Comparison of ENCODE assay signal across 8 cellular contexts in the genomic region with DNA sequence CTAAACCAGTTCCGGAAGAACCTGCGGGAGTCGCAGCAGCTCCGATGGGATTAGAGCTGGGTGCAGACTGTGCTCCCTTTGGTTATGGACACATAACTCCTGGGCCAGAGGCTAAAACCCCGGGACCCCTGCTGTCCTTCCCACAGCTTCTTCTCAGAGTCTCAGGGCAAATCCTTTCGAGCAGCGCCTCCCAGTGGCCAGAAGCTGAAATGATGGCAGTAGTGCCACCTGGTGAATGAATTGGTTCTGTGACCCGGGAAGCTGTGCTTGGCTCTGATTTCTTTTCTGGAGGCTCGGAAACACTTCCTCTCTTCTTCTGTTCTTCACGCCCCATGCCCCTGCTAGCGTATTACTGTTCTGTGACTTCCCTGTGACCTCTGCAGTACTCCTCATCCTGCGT. TPM values are rescaled to one million over a fixed set of nuclear protein-coding genes. Genes with fewer than 3 reads are reported as not detected.
DNase-seq lines count a peak whose midpoint lies in the region; ATAC-seq lines count a peak whose summit lies in the region.
"Not testable (repeated sequence)": the region's sequence is repeated elsewhere in the genome, so short reads cannot be mapped to it uniquely, and the experiment has no call there.

No MANE protein-coding gene starts in this region.

- H3K9me3 ChIP-seq in CD4-positive, alpha-beta memory T cell (ENCODE audit: control insufficient read depth in 1 of 2, low read length in 2 of 2); neuronal stem cell (replicated peaks in 1 of 2; ENCODE audit: control insufficient read depth in 2 of 2, insufficient read depth in 1 of 2, low read depth in 1 of 2, low read length in 2 of 2): not testable (repeated sequence)

- H2AK5ac ChIP-seq in neuronal stem cell (ENCODE audit: low read depth, low read length) = not testable (repeated sequence)

- DNase-seq in CD4-positive, alpha-beta memory T cell = peak; percentile 69 to 75 (median 72)
- DNase-seq in HUDEP-2 (lab: John Stamatoyannopoulos, UW; ENCODE audit: unreplicated experiment in 76 of 76) (peak in 65 of 76 experiments; percentile 1 to 78 (median 52)), NCI-H748 treated with DMSO at 0.1 percent for 48 hours (lab: John Stamatoyannopoulos, UW) (peak; percentile 45), astrocyte of the hippocampus (ENCODE audit: low read depth, low spot score) (peak; percentile 78), Right ventricle myocardium superior (peak; percentile 84), neuronal stem cell (ENCODE audit: low spot score) (peak; percentile 73)
- DNase-seq in activated CD4-positive, alpha-beta T cell treated with anti-CD3 and anti-CD28 coated beads for 1 hour = peak; percentile 65
- DNase-seq in stimulated activated CD8-positive, alpha-beta memory T cell treated with anti-CD3 and anti-CD28 coated beads, Interleukin-4, amount 100 ng/mL, for 48 hours = peak; percentile 90

- CTCF ChIA-PET in CD4-positive, alpha-beta memory T cell (lab: Charles Lee; ENCODE audit: partially characterized antibody) = interaction anchor here (0.8 to 5.1 kb wide), 13 partner anchors 9 to 318 kb away, joined by 3 to 57 read pairs (median 5); partner anchors contain the start of gene ZNF195

- not testable (repeated sequence) for H3K14ac ChIP-seq in neuronal stem cell (ENCODE audit: low read length)

- not testable (repeated sequence) for H3K27me3 ChIP-seq in CD4-positive, alpha-beta memory T cell (ENCODE audit: insufficient read depth, low read length); neuronal stem cell (ENCODE audit: control insufficient read depth in 3 of 3, insufficient read depth in 3 of 3, low read depth in 1 of 3, low read length in 3 of 3)

- POLR2A ChIA-PET in CD4-positive, alpha-beta memory T cell (lab: Charles Lee; ENCODE audit: partially characterized antibody) = not testable (repeated sequence)

- not testable (repeated sequence) for H3K4me3 ChIP-seq in CD4-positive, alpha-beta memory T cell (ENCODE audit: low read length in 2 of 2); neuronal stem cell (ENCODE audit: low read length in 2 of 2)

- not testable (repeated sequence) for H3K4me1 Mint-ChIP-seq in CD4-positive, alpha-beta memory T cell

- H2BK15ac ChIP-seq in neuronal stem cell (ENCODE audit: low read length) = not testable (repeated sequence)

- not testable (repeated sequence) for H3K4me1 ChIP-seq in CD4-positive, alpha-beta memory T cell (ENCODE audit: insufficient read depth, low read length); neuronal stem cell (ENCODE audit: control insufficient read depth in 2 of 2, insufficient read depth in 1 of 2, low read depth in 1 of 2, low read length in 2 of 2)

- not testable (repeated sequence) for H3K27ac Mint-ChIP-seq in CD4-positive, alpha-beta memory T cell

- no CpG with 5 or more reads among the region's 12 CpGs for WGBS in neuronal stem cell (ENCODE audit: extremely low coverage in 2 of 2, insufficient read length in 2 of 2, insufficient replicate concordance in 1 of 2), 2 donors

- H2BK120ac ChIP-seq in neuronal stem cell (ENCODE audit: low read depth, low read length) = not testable (repeated sequence)

- intact Hi-C loops in CD4-positive, alpha-beta memory T cell (cut with micrococcal nuclease) = not testable (repeated sequence)
- intact Hi-C loops in Right ventricle myocardium superior (cut with DNase I) = loop anchor here (5.0 kb wide), 1 partner anchor 66 kb away; no protein-coding TSS in a partner anchor

- not testable (repeated sequence) for H3K23ac ChIP-seq in neuronal stem cell (ENCODE audit: low read depth, low read length, poor library complexity)

- not testable (repeated sequence) for H4K8ac ChIP-seq in neuronal stem cell (ENCODE audit: low read depth, low read length)

- not testable (repeated sequence) for ATAC-seq in Right ventricle myocardium superior (ENCODE audit: poor library complexity)

- not testable (repeated sequence) for H3K9ac ChIP-seq in neuronal stem cell (ENCODE audit: low read depth, low read length, poor library complexity)

- not testable (repeated sequence) for H3K9me3 Mint-ChIP-seq in CD4-positive, alpha-beta memory T cell

- not testable (repeated sequence) for H3K18ac ChIP-seq in neuronal stem cell (ENCODE audit: low read length)

- not testable (repeated sequence) for H3K79me1 ChIP-seq in neuronal stem cell (ENCODE audit: low read depth, low read length)

- not testable (repeated sequence) for H2BK5ac ChIP-seq in neuronal stem cell (ENCODE audit: low read length)

- not testable (repeated sequence) for H3K27me3 Mint-ChIP-seq in CD4-positive, alpha-beta memory T cell

- not testable (repeated sequence) for H4K91ac ChIP-seq in neuronal stem cell (ENCODE audit: low read depth, low read length, poor library complexity)

- H3K4me3 Mint-ChIP-seq in CD4-positive, alpha-beta memory T cell = peak overlapping the region in 1 of 8 donors; percentile 11

- not testable (repeated sequence) for H3K36me3 ChIP-seq in CD4-positive, alpha-beta memory T cell (ENCODE audit: insufficient read depth, low read length); neuronal stem cell (replicated peaks in 1 of 2; ENCODE audit: control insufficient read depth in 2 of 2, insufficient read depth in 2 of 2, low read length in 2 of 2)

- not testable (repeated sequence) for H3K27ac ChIP-seq in CD4-positive, alpha-beta memory T cell (ENCODE audit: low read depth, low read length); neuronal stem cell (replicated peaks; ENCODE audit: low read length)

- not testable (repeated sequence) for H3K4me2 ChIP-seq in neuronal stem cell (ENCODE audit: insufficient read depth, low read length, poor library complexity, severe bottlenecking)

- H3K36me3 Mint-ChIP-seq in CD4-positive, alpha-beta memory T cell = not testable (repeated sequence)

- H2AFZ ChIP-seq in neuronal stem cell (ENCODE audit: low read length) = not testable (repeated sequence)

- H3K4ac ChIP-seq in neuronal stem cell (ENCODE audit: low read length) = not testable (repeated sequence)

- H2BK12ac ChIP-seq in neuronal stem cell (ENCODE audit: low read length) = not testable (repeated sequence)

RNA-seq across cellular contexts. Expression of gene ZNF195, which starts 29.8 kb away (rescaled TPM):
- total RNA-seq in CD4-positive, alpha-beta memory T cell = 10 to 100 TPM; 35.8 to 37.1 TPM
- 10 to 100 TPM; 22.4 to 26.8 TPM for polyA plus RNA-seq in CD4-positive, alpha-beta memory T cell
- total RNA-seq in Right ventricle myocardium superior = 8.7 TPM
- 31.7 TPM for polyA plus RNA-seq in neuronal stem cell (2013, experiment 1 of 2)
- 33.2 TPM for polyA plus RNA-seq in neuronal stem cell (2013, experiment 2 of 2)
